ENCODE assay signal across 11 cellular contexts in genomic region chr5:132688536-132689409, GRCh38. TPM values are rescaled to one million over a fixed set of nuclear protein-coding genes. Genes with fewer than 3 reads are reported as not detected.
A peak's percentile ranks its signal among the peaks of the same experiment; 100 is the strongest.
DNase-seq lines count a peak whose midpoint lies in the region; ATAC-seq and TF ChIP-seq lines count a peak whose summit lies in the region.
"Had no signal": no experiment of that assay in that cellular context is flagged by ENCODE, and none has a peak within 500 bp of the region (broad histone marks: within the 10 kb centered on the region; RNA-seq: fewer than 3 reads in every experiment).

No MANE protein-coding gene starts in this region.

- peak overlapping the region; percentile 4 for H3K4me3 Mint-ChIP-seq in activated T-cell treated with anti-CD3 and anti-CD28 coated beads, Interleukin-2, amount 50 U/mL, for 4 hours
- H3K4me3 Mint-ChIP-seq: H9 had no signal

- H3K36me3 Mint-ChIP-seq in activated T-cell treated with anti-CD3 and anti-CD28 coated beads, Interleukin-2, amount 50 U/mL, for 4 hours (ENCODE audit: insufficient read depth) = peaks cover 6% of the 10 kb centered on the region

- H3K4me1 ChIP-seq in Karpas-422 (ENCODE audit: low read length) = peaks cover 25% of the 10 kb centered on the region

- H3K27me3 ChIP-seq in Karpas-422 (ENCODE audit: low read length) = no peaks in the 10 kb centered on the region

- H2AFZ ChIP-seq in Karpas-422 (ENCODE audit: low read length) = no peak overlapping the region

- peak overlapping the region; percentile 46 for H3K4me2 ChIP-seq in Karpas-422 (ENCODE audit: low read depth, low read length, poor library complexity, severe bottlenecking)

- no peaks in the 10 kb centered on the region for H3K27me3 Mint-ChIP-seq in activated T-cell treated with anti-CD3 and anti-CD28 coated beads, Interleukin-2, amount 50 U/mL, for 4 hours (ENCODE audit: low read depth)

- H3K79me2 ChIP-seq in Karpas-422 (ENCODE audit: low read length) = no peaks in the 10 kb centered on the region

- H3K9me3 Mint-ChIP-seq in activated T-cell treated with anti-CD3 and anti-CD28 coated beads, Interleukin-2, amount 50 U/mL, for 4 hours = no peaks in the 10 kb centered on the region
- H3K9me3 Mint-ChIP-seq: H9 had no signal

- H3K9me2 ChIP-seq in Karpas-422 (replicated peaks; ENCODE audit: insufficient read depth, low read length) = no peaks in the 10 kb centered on the region

- H3K9me3 ChIP-seq in Karpas-422 (ENCODE audit: low read length) = no peaks in the 10 kb centered on the region

- peaks cover 28% of the 10 kb centered on the region for H3K4me1 Mint-ChIP-seq in activated T-cell treated with anti-CD3 and anti-CD28 coated beads, Interleukin-2, amount 50 U/mL, for 4 hours (ENCODE audit: low read depth)

- H3K27ac ChIP-seq in Karpas-422 (ENCODE audit: low read length) = 0 out of 2 replicates have a peak overlapping the region, but pooled peaks have one; percentile 7

- H4K20me1 ChIP-seq in Karpas-422 (ENCODE audit: insufficient read depth, low read depth, low read length) = no peaks in the 10 kb centered on the region

- H3K4me3 ChIP-seq in Karpas-422 (ENCODE audit: low read length) = no peak overlapping the region

- ATAC-seq in activated T-cell treated with anti-CD3 and anti-CD28 coated beads, Interleukin-2, amount 50 U/mL, for 4 hours = peak; percentile 70 to 75
- ATAC-seq in SK-N-SH treated with all-trans-retinoic acid at 6 μM for 48 hours = no peak

- H3K36me3 ChIP-seq in Karpas-422 (ENCODE audit: insufficient read depth, low read length) = peaks cover 4% of the 10 kb centered on the region; the same call in 1 of the 2 replicates

- H3K9ac ChIP-seq in Karpas-422 (ENCODE audit: low read length) = no peak overlapping the region

- DNase-seq in activated naive CD4-positive, alpha-beta T cell treated with Interleukin-2 at 50 U/mL for 16 hours = peak; percentile 24
- no peak for DNase-seq in activated naive CD4-positive, alpha-beta T cell (lab: John Stamatoyannopoulos, UW)
- DNase-seq in Karpas-422 (peak; percentile 63), NCI-H1105 treated with DMSO at 0.1 percent for 48 hours (lab: John Stamatoyannopoulos, UW) (no peak), glomerular visceral epithelial cell (ENCODE audit: extremely low spot score) (no peak), NCI-H446 (lab: John Stamatoyannopoulos, UW) (no peak)
- no peak for DNase-seq in activated T-cell treated with anti-CD3 and anti-CD28 coated beads, Interleukin-2, amount 50 U/mL, for 4 hours

TF ChIP-seq in SK-N-SH treated with all-trans-retinoic acid at 6 μM for 48 hours, 23 proteins besides CTCF, POLR2A, EP300 and RAD21:
- TF ChIP-seq ZNF8 (CRISPR knock-in tag; IDR thresholded peaks at IDR 0.05) (no peak), ZNF565 (CRISPR knock-in tag; conservative IDR thresholded peaks at IDR 0.05; ENCODE audit: low read depth) (no peak), BACH2 (CRISPR knock-in tag; IDR thresholded peaks at IDR 0.05; ENCODE audit: borderline replicate concordance) (no peak), CSDC2 (CRISPR knock-in tag; IDR thresholded peaks at IDR 0.05) (no peak), POU6F1 (CRISPR knock-in tag; IDR thresholded peaks at IDR 0.05; ENCODE audit: borderline replicate concordance, low read depth) (no peak), ARNTL (CRISPR knock-in tag; IDR thresholded peaks at IDR 0.05; ENCODE audit: borderline replicate concordance, low read depth) (no peak), ISL1 (CRISPR knock-in tag; IDR thresholded peaks at IDR 0.05) (no peak), ZNF70 (CRISPR knock-in tag; IDR thresholded peaks at IDR 0.05) (no peak)
TF ChIP-seq in SK-N-SH treated with all-trans-retinoic acid at 6 μM for 48 hours: peak in this region for 0.

RNA-seq across cellular contexts. Expression of gene IL4, which starts 15.0 kb away (rescaled TPM):
- total RNA-seq in Karpas-422 (2014; rRNA removed; shearing (Covaris generic); ENCODE audit: low replicate concordance) = not detected in 2 replicates
- 10 to 100 TPM; 17.9 to 45.9 (median 18.5) TPM for total RNA-seq in activated T-cell treated with anti-CD3 and anti-CD28 coated beads, Interleukin-2, amount 50 U/mL, for 4 hours
- total RNA-seq: bronchial epithelial cell, H9, NCI-H460 had no signal

RNA-seq across cellular contexts. Expression of gene IL13, which starts 30.8 kb away (rescaled TPM):
- total RNA-seq in Karpas-422 (2014; rRNA removed; shearing (Covaris generic); ENCODE audit: low replicate concordance) = not detected in 2 replicates
- 10 to 100 TPM; 12.5 to 56.8 (median 26.9) TPM for total RNA-seq in activated T-cell treated with anti-CD3 and anti-CD28 coated beads, Interleukin-2, amount 50 U/mL, for 4 hours
- total RNA-seq: bronchial epithelial cell, H9, NCI-H460 had no signal

RNA-seq across cellular contexts. Expression of gene KIF3A, which starts 48.6 kb away (rescaled TPM):
- total RNA-seq in Karpas-422 (2014; rRNA removed; shearing (Covaris generic); ENCODE audit: low replicate concordance) = 17.6 and 23.1 TPM in 2 replicates
- 10 to 100 TPM in 2 of 3 donors, 1 to 10 TPM in 1; 9.4 to 12.9 (median 10.3) TPM for total RNA-seq in activated T-cell treated with anti-CD3 and anti-CD28 coated beads, Interleukin-2, amount 50 U/mL, for 4 hours

RNA-seq across cellular contexts. Expression of gene CCNI2, which starts 58.5 kb away (rescaled TPM):
- 0.15 TPM in 1 of 2 replicates, not detected in the other for total RNA-seq in Karpas-422 (2014; rRNA removed; shearing (Covaris generic); ENCODE audit: low replicate concordance)
- 1 to 10 TPM; 5.2 to 7.7 (median 7.4) TPM for total RNA-seq in activated T-cell treated with anti-CD3 and anti-CD28 coated beads, Interleukin-2, amount 50 U/mL, for 4 hours
- total RNA-seq: bronchial epithelial cell, NCI-H460 had no signal

Comparison
In these comparisons a context has a peak if more than half of its experiments do, and no peak if none do; other contexts are left out.
1. DNase-seq: peak in activated naive CD4-positive, alpha-beta T cell treated with Interleukin-2 at 50 U/mL for 16 hours (single experiment) and Karpas-422 (single experiment); none in activated naive CD4-positive, alpha-beta T cell (0 of 4), activated T-cell treated with anti-CD3 and anti-CD28 coated beads, Interleukin-2, amount 50 U/mL, for 4 hours (single experiment), NCI-H1105 treated with DMSO at 0.1 percent for 48 hours (single experiment), glomerular visceral epithelial cell (single experiment) and NCI-H446 (0 of 2).
2. RNA of gene IL4, which starts 15.0 kb away (total RNA-seq): 17.9 to 45.9 TPM in activated T-cell treated with anti-CD3 and anti-CD28 coated beads, Interleukin-2, amount 50 U/mL, for 4 hours; not detected in Karpas-422; every median in the first group is over 10 times any median in the second.
3. RNA of gene IL13, which starts 30.8 kb away (total RNA-seq): 12.5 to 56.8 TPM in activated T-cell treated with anti-CD3 and anti-CD28 coated beads, Interleukin-2, amount 50 U/mL, for 4 hours; not detected in Karpas-422; every median in the first group is over 10 times any median in the second.